In genomic region chr16:11029948-11030347, GRCh38 we compare ENCODE assay signal across 17 cellular contexts.
DNase-seq lines count a peak whose midpoint lies in the region; ATAC-seq and TF ChIP-seq lines count a peak whose summit lies in the region.
"Had no signal": no experiment of that assay in that cellular context is flagged by ENCODE, and none has a peak within 500 bp of the region (broad histone marks: within the 10 kb centered on the region; RNA-seq: fewer than 3 reads in every experiment).

No MANE protein-coding gene starts in this region.

- peak overlapping the region; percentile 24; the same call in 1 of the 2 replicates for H2BK20ac ChIP-seq in IMR-90 (ENCODE audit: low read depth, low read length)

- peaks cover 70% of the 10 kb centered on the region for H3K36me3 Mint-ChIP-seq in osteocyte (ENCODE audit: unreplicated experiment)

- no peak overlapping the region for H3K18ac ChIP-seq in IMR-90 (ENCODE audit: low read depth, low read length)

- no peak overlapping the region for H3K4me3 Mint-ChIP-seq in osteocyte (ENCODE audit: unreplicated experiment)
- H3K4me3 Mint-ChIP-seq: H9 had no signal

- 0 out of 4 replicates have a peak overlapping the region, but pooled peaks of 1 of the 2 experiments have one; percentile 54 for H4K8ac ChIP-seq in IMR-90 (ENCODE audit: low read depth in 2 of 2, low read length in 2 of 2)

- H3K4me3 ChIP-seq in IMR-90 (ENCODE audit: insufficient read depth, low read depth, low read length) (no peak overlapping the region), fibroblast of lung (replicated peaks in 1 of 4; ENCODE audit: control extremely low read depth in 1 of 4, insufficient read depth in 1 of 4, low read depth in 3 of 4, low read length in 4 of 4) (no peak overlapping the region), coronary artery (no peak overlapping the region)
- H3K4me3 ChIP-seq: SJCRH30 had no signal

- BruUV-seq in IMR-90 (replicated peaks; lab: Mats Ljungman, UMichigan), result no TSS peak

- H3K9me3 Mint-ChIP-seq in osteocyte (ENCODE audit: unreplicated experiment), result peaks cover 26% of the 10 kb centered on the region

- H2BK120ac ChIP-seq in IMR-90 (ENCODE audit: low read depth, low read length), result 0 out of 2 replicates have a peak overlapping the region, but pooled peaks have one; percentile 38

- peaks cover 17% of the 10 kb centered on the region for H3K36me3 ChIP-seq in IMR-90 (ENCODE audit: control insufficient read depth, insufficient read depth, low read length)
- peaks cover 1% of the 10 kb centered on the region for H3K36me3 ChIP-seq in fibroblast of lung (ENCODE audit: control insufficient read depth, insufficient read depth, low read length)

- H3K23ac ChIP-seq in IMR-90 (ENCODE audit: low read depth, low read length), result no peak overlapping the region

- H4K20me1 ChIP-seq in IMR-90 (ENCODE audit: insufficient read depth, low read length) (no peaks in the 10 kb centered on the region), fibroblast of lung (ENCODE audit: control insufficient read depth, extremely low read depth, insufficient read depth, low read length) (no peaks in the 10 kb centered on the region)

- H3K79me2 ChIP-seq in fibroblast of lung (ENCODE audit: control insufficient read depth, insufficient read depth, low read length), result no peaks in the 10 kb centered on the region

- H3K9me1 ChIP-seq in IMR-90 (ENCODE audit: insufficient read depth, low read length), result peaks cover 22% of the 10 kb centered on the region

- H3K14ac ChIP-seq in IMR-90 (replicated peaks; ENCODE audit: low read depth, low read length), result no peak overlapping the region

- H3K27ac Mint-ChIP-seq in osteocyte (ENCODE audit: unreplicated experiment), result peak overlapping the region; percentile 24
- H3K27ac Mint-ChIP-seq: H9 had no signal

- POLR2A ChIA-PET in IMR-90 (lab: Charles Lee; ENCODE audit: unreplicated experiment), result no interaction called here

- TF ChIP-seq RAD21 in IMR-90 (IDR thresholded peaks at IDR 0.05; ENCODE audit: low read length), result no peak

- H4K5ac ChIP-seq in IMR-90 (ENCODE audit: low read depth, low read length), result no peak overlapping the region

- no peak for TF ChIP-seq POLR2A in IMR-90 (IDR thresholded peaks at IDR 0.05; ENCODE audit: low read depth, low read length)

- CTCF ChIA-PET in IMR-90 (lab: Yijun Ruan, JAX), result interaction anchor here (1.0 kb wide), 1 partner anchor 12 kb away, joined by 3 read pairs; no protein-coding TSS in a partner anchor

- intact Hi-C loops in IMR-90 (cut with micrococcal nuclease), result loop anchor here (1.0 to 5.0 kb wide), 3 partner anchors 38 to 222 kb away; no protein-coding TSS in a partner anchor

- H3K9me3 ChIP-seq in IMR-90 (ENCODE audit: control insufficient read depth, insufficient read depth, low read length) (peaks cover 7% of the 10 kb centered on the region), fibroblast of lung (ENCODE audit: control insufficient read depth, insufficient read depth, low read depth, low read length) (no peaks in the 10 kb centered on the region)

- H4K91ac ChIP-seq in IMR-90 (ENCODE audit: insufficient read depth, low read depth, low read length), result no peak overlapping the region

- DNase-seq in EL, result peak; percentile 49
- peak; percentile 85 for DNase-seq in IMR-90
- DNase-seq in fibroblast of lung (ENCODE audit: low read depth in 2 of 2), result peak; percentile 63 to 71
- no peak for DNase-seq in osteocyte (ENCODE audit: extremely low spot score, unreplicated experiment)
- no peak for DNase-seq in AML-193 (lab: John Stamatoyannopoulos, UW)
- DNase-seq in coronary artery (ENCODE audit: low spot score), result no peak
- DNase-seq: COR-L47, DMS153, H9, NCI-H1105 treated with DMSO at 0.1 percent for 48 hours, NCI-H1694 treated with DMSO at 0.1 percent for 48 hours, NCI-H2107, NCI-H2227 treated with DMSO at 0.1 percent for 48 hours, NCI-H524, RPMI8226, SJCRH30 had no signal

- no peak overlapping the region for H2AK5ac ChIP-seq in IMR-90 (ENCODE audit: low read depth, low read length)

- no peaks in the 10 kb centered on the region for H3K27me3 Mint-ChIP-seq in osteocyte (ENCODE audit: unreplicated experiment)

- H2BK15ac ChIP-seq in IMR-90 (ENCODE audit: low read depth, low read length), result no peak overlapping the region

- H2AFZ ChIP-seq in IMR-90 (replicated peaks; ENCODE audit: low read length, poor library complexity) (no peak overlapping the region), fibroblast of lung (ENCODE audit: low read length) (no peak overlapping the region)

- H3K27me3 ChIP-seq in IMR-90 (ENCODE audit: control insufficient read depth, insufficient read depth, low read length), result no peaks in the 10 kb centered on the region
- H3K27me3 ChIP-seq in fibroblast of lung (ENCODE audit: control insufficient read depth, insufficient read depth, low read length), result no peaks in the 10 kb centered on the region
- H3K27me3 ChIP-seq: SJCRH30 had no signal

- no peak for TF ChIP-seq CTCF in IMR-90 (conservative IDR thresholded peaks at IDR 0.05; ENCODE audit: low read depth, low read length)
- TF ChIP-seq CTCF in fibroblast of lung (conservative IDR thresholded peaks at IDR 0.05 in 1 of 2, IDR thresholded peaks at IDR 0.05 in 1 of 2; ENCODE audit: low read depth in 1 of 2, low read length in 2 of 2), result no peak
- no peak for TF ChIP-seq CTCF in osteocyte (IDR thresholded peaks at IDR 0.05)
- no peak for TF ChIP-seq CTCF in coronary artery (IDR thresholded peaks at IDR 0.05)

- peaks cover 38% of the 10 kb centered on the region for H3K4me1 ChIP-seq in IMR-90 (ENCODE audit: control insufficient read depth, insufficient read depth, low read length)
- peaks cover 30% of the 10 kb centered on the region for H3K4me1 ChIP-seq in fibroblast of lung (ENCODE audit: control insufficient read depth, extremely low read depth, insufficient read depth, low read length)
- H3K4me1 ChIP-seq: SJCRH30 had no signal

- peaks cover 42% of the 10 kb centered on the region for H3K4me1 Mint-ChIP-seq in osteocyte (ENCODE audit: unreplicated experiment)

- H3K9ac ChIP-seq in IMR-90 (ENCODE audit: low read depth, low read length), result no peak overlapping the region
- H3K9ac ChIP-seq in fibroblast of lung (ENCODE audit: insufficient read depth, low read length), result no peak overlapping the region

- peak overlapping the region; percentile 86 for H3K4ac ChIP-seq in IMR-90 (ENCODE audit: low read depth, low read length)

- dilution Hi-C loops in IMR-90 (cut with HindIII; ENCODE audit: low sequenced_read_pairs, unreplicated experiment), result no loop called here

- peaks cover 5 to 23% of the 10 kb centered on the region in 2 experiments; a peak in 1 of 4 replicates for H3K79me1 ChIP-seq in IMR-90 (ENCODE audit: low read depth in 1 of 2, low read length in 2 of 2)

- H3K4me2 ChIP-seq in IMR-90 (ENCODE audit: low read depth, low read length) (no peak overlapping the region), fibroblast of lung (ENCODE audit: extremely low read depth, insufficient read depth, low read length) (no peak overlapping the region)

- ATAC-seq in IMR-90 (ENCODE audit: low read depth) (peak; percentile 73), GM19328 (IDR thresholded peaks at IDR 0.05; ENCODE audit: unreplicated experiment) (no peak)

- in situ Hi-C loops in IMR-90 (cut with MboI; ENCODE audit: low sequenced_read_pairs), result no loop called here

- no peak overlapping the region for H3K56ac ChIP-seq in IMR-90 (ENCODE audit: extremely low read depth, insufficient read depth, low read length)

- peak overlapping the region; percentile 59 for H2BK5ac ChIP-seq in IMR-90 (ENCODE audit: low read depth, low read length, poor library complexity, severe bottlenecking)

- H2AK9ac ChIP-seq in IMR-90 (replicated peaks; ENCODE audit: low read depth, low read length, poor library complexity), result no peak overlapping the region

- H3K27ac ChIP-seq in IMR-90 (ENCODE audit: insufficient read depth, low read length), result peak overlapping the region; percentile 86; the same call in 1 of the 2 replicates
- no peak overlapping the region for H3K27ac ChIP-seq in fibroblast of lung (ENCODE audit: insufficient read depth, low read length)
- no peak overlapping the region for H3K27ac ChIP-seq in coronary artery
- H3K27ac ChIP-seq: SJCRH30 had no signal

TF ChIP-seq in IMR-90, 13 proteins besides CTCF, POLR2A, EP300 and RAD21:
- TF ChIP-seq CEBPB (IDR thresholded peaks at IDR 0.05; ENCODE audit: low read depth, low read length), result no peak
- no peak for TF ChIP-seq MAZ (IDR thresholded peaks at IDR 0.05; ENCODE audit: borderline replicate concordance, low read depth, low read length)
- TF ChIP-seq ELK1 (IDR thresholded peaks at IDR 0.05; ENCODE audit: borderline replicate concordance, low read depth, low read length), result no peak
- TF ChIP-seq RFX5 (IDR thresholded peaks at IDR 0.05; ENCODE audit: low read depth, low read length), result no peak
- TF ChIP-seq RCOR1 (IDR thresholded peaks at IDR 0.05; ENCODE audit: insufficient replicate concordance, low read length), result no peak
- no peak for TF ChIP-seq MAFK (IDR thresholded peaks at IDR 0.05; ENCODE audit: low read depth, low read length)
- no peak for TF ChIP-seq CHD1 (IDR thresholded peaks at IDR 0.05; ENCODE audit: low read depth, low read length)
- TF ChIP-seq USF2 (IDR thresholded peaks at IDR 0.05; ENCODE audit: low read depth, low read length), result no peak
- no peak for TF ChIP-seq SMC3 (IDR thresholded peaks at IDR 0.05; ENCODE audit: low read depth, low read length)
- TF ChIP-seq MXI1 (IDR thresholded peaks at IDR 0.05; ENCODE audit: borderline replicate concordance, low read depth, low read length), result no peak
- TF ChIP-seq FOS (IDR thresholded peaks at IDR 0.05; ENCODE audit: low read depth, low read length), result no peak
- TF ChIP-seq NFE2L2 (IDR thresholded peaks at IDR 0.05; ENCODE audit: low read depth, low read length), result no peak
- TF ChIP-seq BHLHE40 (IDR thresholded peaks at IDR 0.05; ENCODE audit: low read depth, low read length), result no peak
TF ChIP-seq in IMR-90: peak in this region for 0.

Comparison
In these comparisons a context has a peak if more than half of its experiments do, and no peak if none do; other contexts are left out.
1. DNase-seq: peak in EL (single experiment), IMR-90 (single experiment) and fibroblast of lung (2 of 2); none in osteocyte (single experiment), AML-193 (0 of 2) and coronary artery (single experiment).